ENCODE assay signal across 22 cellular contexts in genomic region chr12:30598889-30599288, GRCh38.
"Had no signal": no experiment of that assay in that cellular context is flagged by ENCODE, and none has a peak within 500 bp of the region (broad histone marks: within the 10 kb centered on the region; RNA-seq: fewer than 3 reads in every experiment).

No MANE protein-coding gene starts in this region.

- H3K4me1 ChIP-seq: esophagus muscularis mucosa, heart left ventricle, left ventricle myocardium inferior, lower lobe of right lung, psoas muscle, right atrium auricular region, sigmoid colon, suprapubic skin, thyroid gland had no signal

- ATAC-seq: heart left ventricle; left cardiac atrium; lower lobe of right lung; naive thymus-derived CD4-positive, alpha-beta T cell had no signal

- H3K27me3 ChIP-seq: esophagus muscularis mucosa, heart left ventricle, neutrophil, right atrium auricular region, sigmoid colon, suprapubic skin, thyroid gland had no signal

- H3K27ac ChIP-seq: coronary artery, epithelial cell of prostate, esophagus muscularis mucosa, heart left ventricle, left ventricle myocardium inferior, lower lobe of right lung, neutrophil, right atrium auricular region, sigmoid colon, suprapubic skin, thyroid gland had no signal

- H3K9me3 ChIP-seq: neutrophil, suprapubic skin, thyroid gland had no signal

- DNase-seq: effector memory CD4-positive, alpha-beta T cell; foreskin melanocyte; heart left ventricle; hypothalamus; kidney; left cardiac atrium; left ventricle myocardium inferior; lower lobe of right lung; mesenchymal stem cell; naive thymus-derived CD4-positive, alpha-beta T cell; psoas muscle; sigmoid colon; small intestine; stimulated activated CD4-positive, alpha-beta T cell treated with anti-CD3 and anti-CD28 coated beads, Interleukin-2, amount 100 ng/mL, for 48 hours; stimulated activated naive CD4-positive, alpha-beta T cell treated with Interleukin-2 at 50 U/mL for 16 hours; thyroid gland had no signal

- H3K4me3 ChIP-seq: coronary artery, esophagus muscularis mucosa, heart left ventricle, left ventricle myocardium inferior, lower lobe of right lung, psoas muscle, right atrium auricular region, sigmoid colon, suprapubic skin, thyroid gland had no signal

- H3K36me3 ChIP-seq: heart left ventricle, lower lobe of right lung, neutrophil, right atrium auricular region, sigmoid colon, suprapubic skin, thyroid gland had no signal
